In the genomic region with DNA sequence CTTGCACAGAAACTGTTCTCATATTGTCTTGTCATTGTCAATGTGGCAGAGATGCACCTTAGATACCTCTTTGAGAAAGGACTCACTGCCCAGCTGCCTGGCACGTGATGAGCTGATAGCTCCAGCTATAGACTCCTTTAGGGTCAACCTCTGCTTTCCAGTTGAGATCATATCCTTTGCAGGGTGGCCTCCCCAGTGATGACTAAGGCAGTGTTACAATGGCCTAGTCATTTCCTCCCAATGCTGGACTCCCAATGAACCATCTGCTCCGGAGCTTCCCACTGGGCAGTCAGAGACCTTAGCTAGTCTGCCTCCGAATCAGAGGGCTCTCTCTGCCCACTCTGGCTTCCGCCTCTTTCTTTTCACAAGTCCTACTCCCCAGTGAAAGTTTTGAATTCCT, we compare ENCODE assay signal across 14 cellular contexts.
DNase-seq lines count a peak whose midpoint lies in the region; TF ChIP-seq lines count a peak whose summit lies in the region.
"Had no signal": no experiment of that assay in that cellular context is flagged by ENCODE, and none has a peak within 500 bp of the region (broad histone marks: within the 10 kb centered on the region; RNA-seq: fewer than 3 reads in every experiment).

No MANE protein-coding gene starts in this region.

- in situ Hi-C loops in G401 (cut with HindIII; ENCODE audit: low sequenced_read_pairs) = no loop called here

- peaks cover 10 to 26% of the 10 kb centered on the region in 2 donors for H3K27me3 Mint-ChIP-seq in CD8-positive, alpha-beta memory T cell
- H3K27me3 Mint-ChIP-seq in Caco-2 (ENCODE audit: insufficient read depth, unreplicated experiment) = no peaks in the 10 kb centered on the region

- intact Hi-C loops in Caco-2 (cut with micrococcal nuclease; ENCODE audit: unreplicated experiment) = no loop called here

- H3K9me3 ChIP-seq in CD8-positive, alpha-beta memory T cell (ENCODE audit: low read length) = no peaks in the 10 kb centered on the region
- no peaks in the 10 kb centered on the region for H3K9me3 ChIP-seq in Caco-2

- no peak overlapping the region for H3K4me3 ChIP-seq in CD8-positive, alpha-beta memory T cell (ENCODE audit: low read length)
- H3K4me3 ChIP-seq in Caco-2 (ENCODE audit: low read depth, low read length) = no peak overlapping the region
- H3K4me3 ChIP-seq: neural progenitor cell had no signal

- POLR2A ChIA-PET in CD8-positive, alpha-beta memory T cell (lab: Charles Lee) = no interaction called here
- POLR2A ChIA-PET in Caco-2 (lab: Charles Lee) = no interaction called here

- TF ChIP-seq CTCF in Caco-2 (IDR thresholded peaks at IDR 0.05; ENCODE audit: insufficient read depth in 1 of 2, low read depth in 1 of 2, low read length in 1 of 2, severe bottlenecking in 1 of 2, unreplicated experiment in 1 of 2) = no peak

- H3K4me3 Mint-ChIP-seq in CD8-positive, alpha-beta memory T cell = no peak overlapping the region
- H3K4me3 Mint-ChIP-seq in Caco-2 (ENCODE audit: unreplicated experiment) = no peak overlapping the region
- H3K4me3 Mint-ChIP-seq: activated naive CD8-positive, alpha-beta T cell treated with anti-CD3 and anti-CD28 coated beads for 36 hours; neural progenitor cell had no signal

- no peaks in the 10 kb centered on the region for H3K4me1 ChIP-seq in CD8-positive, alpha-beta memory T cell (ENCODE audit: insufficient read depth, low read length)
- H3K4me1 ChIP-seq in Caco-2 = 0 out of 2 replicates have a peak, but pooled peaks cover under 1% of the 10 kb centered on the region
- H3K4me1 ChIP-seq: neural progenitor cell had no signal

- no TSS peak for BruUV-seq in Caco-2 (replicated peaks; lab: Mats Ljungman, UMichigan)

- H3K27ac Mint-ChIP-seq in CD8-positive, alpha-beta memory T cell = no peak overlapping the region
- no peak overlapping the region for H3K27ac Mint-ChIP-seq in Caco-2 (ENCODE audit: unreplicated experiment)
- H3K27ac Mint-ChIP-seq: activated naive CD8-positive, alpha-beta T cell treated with anti-CD3 and anti-CD28 coated beads for 36 hours; neural progenitor cell had no signal

- H3K27me3 ChIP-seq in CD8-positive, alpha-beta memory T cell (ENCODE audit: insufficient read depth, low read length, poor library complexity, severe bottlenecking) = no peaks in the 10 kb centered on the region
- no peaks in the 10 kb centered on the region for H3K27me3 ChIP-seq in Caco-2 (replicated peaks; ENCODE audit: control insufficient read depth, insufficient read depth, low read length)
- H3K27me3 ChIP-seq: neural progenitor cell had no signal

- H3K36me3 ChIP-seq in CD8-positive, alpha-beta memory T cell (ENCODE audit: insufficient read depth, low read length) = no peaks in the 10 kb centered on the region
- no peaks in the 10 kb centered on the region for H3K36me3 ChIP-seq in Caco-2 (ENCODE audit: control insufficient read depth, insufficient read depth, low read length)
- H3K36me3 ChIP-seq: neural progenitor cell had no signal

- CTCF ChIA-PET in CD8-positive, alpha-beta memory T cell (lab: Charles Lee) = no interaction called here
- CTCF ChIA-PET in Caco-2 (lab: Charles Lee) = no interaction called here

- peak; percentile 15 for DNase-seq in G401 (ENCODE audit: low spot score)
- DNase-seq in LHCN-M2 (ENCODE audit: low read depth) = peak; percentile 49
- DNase-seq in dermis microvascular lymphatic vessel endothelial cell (ENCODE audit: low read depth in 2 of 2) = peak; percentile 85 to 97
- peak; percentile 36 for DNase-seq in renal cortical epithelial cell (ENCODE audit: low read depth)
- no peak for DNase-seq in CD8-positive, alpha-beta memory T cell
- no peak for DNase-seq in Caco-2
- DNase-seq in activated gamma-delta T cell (lab: John Stamatoyannopoulos, UW) = no peak
- DNase-seq: activated CD8-positive, alpha-beta memory T cell treated with anti-CD3 and anti-CD28 coated beads, Interleukin-2, amount 50 U/mL, for 4 hours; activated naive CD8-positive, alpha-beta T cell treated with anti-CD3 and anti-CD28 coated beads for 36 hours; COR-L47; cortex of kidney; NCI-H187 treated with DMSO at 0.1 percent for 48 hours; substantia nigra had no signal

- H3K4me1 Mint-ChIP-seq in CD8-positive, alpha-beta memory T cell = no peaks in the 10 kb centered on the region
- H3K4me1 Mint-ChIP-seq in Caco-2 (ENCODE audit: low read depth, unreplicated experiment) = no peaks in the 10 kb centered on the region
- H3K4me1 Mint-ChIP-seq: activated naive CD8-positive, alpha-beta T cell treated with anti-CD3 and anti-CD28 coated beads for 36 hours; neural progenitor cell had no signal

- no peaks in the 10 kb centered on the region for H3K36me3 Mint-ChIP-seq in CD8-positive, alpha-beta memory T cell
- H3K36me3 Mint-ChIP-seq in Caco-2 (ENCODE audit: insufficient read depth, unreplicated experiment) = no peaks in the 10 kb centered on the region
- H3K36me3 Mint-ChIP-seq: activated naive CD8-positive, alpha-beta T cell treated with anti-CD3 and anti-CD28 coated beads for 36 hours; neural progenitor cell had no signal

- peaks cover 0 to 2% (median 0%) of the 10 kb centered on the region in 5 donors for H3K9me3 Mint-ChIP-seq in CD8-positive, alpha-beta memory T cell
- peaks cover 8% of the 10 kb centered on the region for H3K9me3 Mint-ChIP-seq in Caco-2 (ENCODE audit: unreplicated experiment)

- no peak overlapping the region for H3K27ac ChIP-seq in CD8-positive, alpha-beta memory T cell (ENCODE audit: low read depth, low read length)
- H3K27ac ChIP-seq: neural progenitor cell had no signal

Comparison
In these comparisons a context has a peak if more than half of its experiments do, and no peak if none do; other contexts are left out.
1. DNase-seq: peak in G401 (single experiment), LHCN-M2 (single experiment), dermis microvascular lymphatic vessel endothelial cell (2 of 2) and renal cortical epithelial cell (single experiment); none in CD8-positive, alpha-beta memory T cell (0 of 5), Caco-2 (0 of 2) and activated gamma-delta T cell (single experiment).